Comparison of ENCODE assay signal across 16 cellular contexts in genomic region chr19:57068921-57069697, GRCh38.
DNase-seq lines count a peak whose midpoint lies in the region; ATAC-seq and TF ChIP-seq lines count a peak whose summit lies in the region.
"Had no signal": no experiment of that assay in that cellular context is flagged by ENCODE, and none has a peak within 500 bp of the region (broad histone marks: within the 10 kb centered on the region; RNA-seq: fewer than 3 reads in every experiment).

No MANE protein-coding gene starts in this region.

- peak; percentile 4 for DNase-seq in stimulated activated CD4-positive, alpha-beta T cell treated with anti-CD3 and anti-CD28 coated beads, Interleukin-15, amount 100 ng/mL, for 24 hours
- no peak for DNase-seq in stimulated activated CD4-positive, alpha-beta T cell treated with anti-CD3 and anti-CD28 coated beads, Interleukin-1b, Interleukin-23, amount 100 ng/mL, for 48 hours
- DNase-seq in inferior parietal cortex (ENCODE audit: extremely low spot score) (peak; percentile 45), hepatic stellate cell (ENCODE audit: low spot score) (no peak)
- DNase-seq: activated CD8-positive, alpha-beta memory T cell treated with anti-CD3 and anti-CD28 coated beads for 24 hours; amniotic stem cell; CD8-positive, alpha-beta T cell; effector memory CD4-positive, alpha-beta T cell; naive thymus-derived CD4-positive, alpha-beta T cell; NCI-H1694; SHP77 treated with DMSO at 0.1 percent for 48 hours had no signal

- H3K4me1 ChIP-seq in OCI-LY1 (ENCODE audit: insufficient read depth, low read length, severe bottlenecking): no peaks in the 10 kb centered on the region

- no peaks in the 10 kb centered on the region for H3K27me3 ChIP-seq in OCI-LY1 (ENCODE audit: insufficient read depth, low read length)
- H3K27me3 ChIP-seq: hepatocyte had no signal

- H3K9me3 ChIP-seq in OCI-LY1 (ENCODE audit: low read length): no peaks in the 10 kb centered on the region

- H3K9ac ChIP-seq in OCI-LY1 (ENCODE audit: low read length): no peak overlapping the region

- no peak overlapping the region for H2AFZ ChIP-seq in OCI-LY1 (ENCODE audit: low read length)
- H2AFZ ChIP-seq: hepatocyte had no signal

- no peaks in the 10 kb centered on the region for H3F3A ChIP-seq in OCI-LY1 (ENCODE audit: insufficient read depth, low read length)

- no peak overlapping the region for H3K4me2 ChIP-seq in OCI-LY1 (ENCODE audit: low read length)
- H3K4me2 ChIP-seq: hepatocyte had no signal

- no peak overlapping the region for H3K4me3 ChIP-seq in OCI-LY1 (ENCODE audit: low read depth, low read length, poor library complexity, severe bottlenecking)
- H3K4me3 ChIP-seq: hepatocyte had no signal

- no peaks in the 10 kb centered on the region for H3K9me2 ChIP-seq in OCI-LY1 (ENCODE audit: low read depth, low read length)

- no peaks in the 10 kb centered on the region for H4K20me1 ChIP-seq in OCI-LY1 (ENCODE audit: insufficient read depth, low read length)

- no peaks in the 10 kb centered on the region for H3K79me2 ChIP-seq in OCI-LY1 (ENCODE audit: insufficient read depth, low read length)
- H3K79me2 ChIP-seq: hepatocyte had no signal

- H3K27ac ChIP-seq in OCI-LY1 (ENCODE audit: low read depth, low read length, poor library complexity, severe bottlenecking): no peak overlapping the region
- H3K27ac ChIP-seq: hepatocyte had no signal

- no peak for ATAC-seq in GM19467 (IDR thresholded peaks at IDR 0.05; ENCODE audit: unreplicated experiment)
- no peak for ATAC-seq in GM21447 (IDR thresholded peaks at IDR 0.05; ENCODE audit: unreplicated experiment)
- no peak for ATAC-seq in GM21737 (IDR thresholded peaks at IDR 0.05; ENCODE audit: unreplicated experiment)
- ATAC-seq: CD8-positive, alpha-beta T cell; naive thymus-derived CD4-positive, alpha-beta T cell had no signal

- H3K36me3 ChIP-seq in OCI-LY1 (ENCODE audit: insufficient read depth, low read length): no peaks in the 10 kb centered on the region

- TF ChIP-seq CTCF in OCI-LY1 (IDR thresholded peaks at IDR 0.05; ENCODE audit: low read length): peak; percentile 68

Comparison
In these comparisons a context has a peak if more than half of its experiments do, and no peak if none do; other contexts are left out.
1. DNase-seq: peak in stimulated activated CD4-positive, alpha-beta T cell treated with anti-CD3 and anti-CD28 coated beads, Interleukin-15, amount 100 ng/mL, for 24 hours (single experiment) and inferior parietal cortex (single experiment); none in stimulated activated CD4-positive, alpha-beta T cell treated with anti-CD3 and anti-CD28 coated beads, Interleukin-1b, Interleukin-23, amount 100 ng/mL, for 48 hours (single experiment) and hepatic stellate cell (single experiment).